In genomic region chr12:83642205-83642604, GRCh38 we compare ENCODE assay signal across 27 cellular contexts.
"Had no signal": no experiment of that assay in that cellular context is flagged by ENCODE, and none has a peak within 500 bp of the region (broad histone marks: within the 10 kb centered on the region; RNA-seq: fewer than 3 reads in every experiment).

No MANE protein-coding gene starts in this region.

- H3K4me3 ChIP-seq: neural progenitor cell, pancreas, psoas muscle, right lobe of liver, sigmoid colon, suprapubic skin, testis, tibial artery, transverse colon, upper lobe of left lung, uterus had no signal

- H2AFZ ChIP-seq: neural progenitor cell had no signal

- H3K36me3 ChIP-seq: neural progenitor cell, neutrophil, pancreas, right lobe of liver, sigmoid colon, suprapubic skin, tibial artery, transverse colon, upper lobe of left lung, uterus had no signal

- H3K27ac ChIP-seq: neural progenitor cell, neutrophil, pancreas, psoas muscle, right lobe of liver, sigmoid colon, suprapubic skin, testis, tibial artery, transverse colon, upper lobe of left lung, uterus had no signal

- H3K4me2 ChIP-seq: neural progenitor cell had no signal

- ATAC-seq: naive thymus-derived CD4-positive, alpha-beta T cell; natural killer cell; pancreas; psoas muscle; right cardiac atrium; right lobe of liver; stimulated activated memory B cell treated with anti-CD40 and anti-IgM and Interleukin-4, amounts not matched to agents 10 μg/mL and 1 μg/mL and 100 μg/mL, for 72 hours; stimulated activated naive CD8-positive, alpha-beta T cell treated with anti-CD3 and anti-CD28 coated beads, Interleukin-15, amount 100 ng/mL, for 72 hours; stimulated activated naive CD8-positive, alpha-beta T cell treated with anti-CD3 and anti-CD28 coated beads, Interleukin-15, Interleukin-2, amounts not matched to agents 100 U/mL and 50 U/mL, for 24 hours had no signal

- H3K9ac ChIP-seq: neural progenitor cell had no signal

- H3K27me3 ChIP-seq: neural progenitor cell, neutrophil, pancreas, right lobe of liver, sigmoid colon, suprapubic skin, testis, tibial artery, transverse colon, upper lobe of left lung, uterus had no signal

- H3K4me1 ChIP-seq: pancreas, psoas muscle, right lobe of liver, sigmoid colon, suprapubic skin, testis, tibial artery, transverse colon, upper lobe of left lung, uterus had no signal

- FAIRE-seq: pancreas, small intestine had no signal

- DNase-seq: naive thymus-derived CD4-positive, alpha-beta T cell; natural killer cell; nucleus accumbens; psoas muscle; right cardiac atrium; right lobe of liver; small intestine; stimulated activated CD4-positive, alpha-beta T cell treated with anti-CD3 and anti-CD28 coated beads, Interleukin-12 subunit alpha, Interleukin-12 subunit beta, amount 100 ng/mL, for 4 hours; stimulated activated CD4-positive, alpha-beta T cell treated with anti-CD3 and anti-CD28 coated beads, Interleukin-1b, Interleukin-23, amount 100 ng/mL, for 48 hours; stimulated activated CD4-positive, alpha-beta T cell treated with anti-CD3 and anti-CD28 coated beads, Interleukin-4, amount 100 ng/mL, for 1 hour; stimulated activated CD4-positive, alpha-beta T cell treated with anti-CD3 and anti-CD28 coated beads, Interleukin-4, amount 100 ng/mL, for 4 hours; stimulated activated CD8-positive, alpha-beta memory T cell treated with anti-CD3 and anti-CD28 coated beads, Interleukin-4, amount 100 ng/mL, for 48 hours; stimulated activated naive CD4-positive, alpha-beta T cell; stimulated activated naive CD8-positive, alpha-beta T cell treated with anti-CD3 and anti-CD28 coated beads, Interleukin-15, amount 100 ng/mL, for 72 hours; stimulated activated naive CD8-positive, alpha-beta T cell treated with anti-CD3 and anti-CD28 coated beads, Interleukin-15, Interleukin-2, amounts not matched to agents 100 U/mL and 50 U/mL, for 24 hours; substantia nigra; testis; tibial artery; transverse colon; uterus had no signal

- H3K9me3 ChIP-seq: neutrophil, pancreas, psoas muscle, right lobe of liver, sigmoid colon, suprapubic skin, testis, transverse colon, upper lobe of left lung, uterus had no signal
